In the genomic region with DNA sequence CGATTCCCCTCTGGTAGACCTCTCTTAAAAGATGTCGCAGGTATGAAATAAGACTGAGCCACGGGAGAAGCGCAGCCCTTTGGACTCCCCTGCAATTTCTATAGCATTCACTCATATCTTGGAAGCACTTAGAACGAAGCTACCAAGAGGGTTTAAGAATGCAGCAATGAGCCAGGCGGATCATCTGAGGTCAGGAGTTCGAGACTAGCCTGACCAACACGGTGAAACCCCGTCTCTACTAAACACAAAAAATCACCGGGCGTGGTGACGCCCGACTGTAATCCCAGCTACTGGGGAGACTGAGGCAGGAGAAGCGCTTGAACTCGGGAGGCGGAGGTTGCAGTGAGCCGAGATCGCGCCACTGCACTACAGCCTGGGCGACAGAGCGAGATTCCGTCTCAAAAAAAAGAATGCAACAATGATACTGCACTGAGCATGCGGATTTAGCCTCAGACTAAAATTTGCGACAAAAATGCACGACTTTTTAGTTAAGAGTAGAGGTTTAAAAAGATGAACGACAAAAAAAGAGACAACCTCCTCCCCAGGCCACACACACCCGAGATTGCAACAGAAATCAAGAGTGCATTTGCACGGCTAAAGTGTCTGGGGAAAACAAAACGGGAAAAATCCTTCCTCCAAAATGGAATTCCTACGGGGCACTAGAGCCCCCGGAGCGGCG, we compare ENCODE assay signal across 8 cellular contexts. TPM values are rescaled to one million over a fixed set of nuclear protein-coding genes. Genes with fewer than 3 reads are reported as not detected.
DNase-seq lines count a peak whose midpoint lies in the region; ATAC-seq and TF ChIP-seq lines count a peak whose summit lies in the region.

No MANE protein-coding gene starts in this region.

- peaks cover 7% of the 10 kb centered on the region for H3K36me3 ChIP-seq in cardiac muscle cell
- H3K36me3 ChIP-seq in iPS DF 6.9 (ENCODE audit: control insufficient read depth, insufficient read depth, low read length) = peaks cover 3% of the 10 kb centered on the region; the same call in 1 of the 2 replicates

- H3K27me3 ChIP-seq in cardiac muscle cell = no peaks in the 10 kb centered on the region
- no peaks in the 10 kb centered on the region for H3K27me3 ChIP-seq in iPS DF 6.9 (ENCODE audit: control insufficient read depth, insufficient read depth, low read length)

- no peaks in the 10 kb centered on the region for H3K27me3 Mint-ChIP-seq in activated naive CD8-positive, alpha-beta T cell treated with anti-CD3 and anti-CD28 coated beads, Interleukin-2, amount 50 U/mL, for 24 hours

- peaks cover 11% of the 10 kb centered on the region for H3K4me1 ChIP-seq in cardiac muscle cell (ENCODE audit: low read depth)
- H3K4me1 ChIP-seq in iPS DF 6.9 (ENCODE audit: control insufficient read depth, insufficient read depth, low read length) = no peaks in the 10 kb centered on the region

- H3K4me3 Mint-ChIP-seq in activated naive CD8-positive, alpha-beta T cell treated with anti-CD3 and anti-CD28 coated beads, Interleukin-2, amount 50 U/mL, for 24 hours = peak overlapping the region; percentile 96

- TF ChIP-seq CTCF in cardiac muscle cell (IDR thresholded peaks at IDR 0.05; ENCODE audit: low read depth, low read length) = no peak

- no CpG with 5 or more reads among the region's 33 CpGs for WGBS in iPS DF 6.9 (ENCODE audit: insufficient coverage, insufficient read length)

- H3K9me3 ChIP-seq in cardiac muscle cell (ENCODE audit: low read depth) (no peaks in the 10 kb centered on the region), iPS DF 6.9 (ENCODE audit: control insufficient read depth, insufficient read depth, low read length) (no peaks in the 10 kb centered on the region)

- intact Hi-C loops in cardiac septum (cut with DNase I) = no loop called here

- H3K27ac ChIP-seq in cardiac muscle cell (peak overlapping the region; percentile 97), iPS DF 6.9 (ENCODE audit: low read length) (no peak overlapping the region)

- H3K36me3 Mint-ChIP-seq in activated naive CD8-positive, alpha-beta T cell treated with anti-CD3 and anti-CD28 coated beads, Interleukin-2, amount 50 U/mL, for 24 hours (ENCODE audit: low read depth) = peaks cover 57% of the 10 kb centered on the region

- in situ Hi-C loops in G401 (cut with HindIII; ENCODE audit: low sequenced_read_pairs) = no loop called here

- peak overlapping the region; percentile 98 for H3K27ac Mint-ChIP-seq in activated naive CD8-positive, alpha-beta T cell treated with anti-CD3 and anti-CD28 coated beads, Interleukin-2, amount 50 U/mL, for 24 hours

- H3K9me3 Mint-ChIP-seq in activated naive CD8-positive, alpha-beta T cell treated with anti-CD3 and anti-CD28 coated beads, Interleukin-2, amount 50 U/mL, for 24 hours = no peaks in the 10 kb centered on the region

- H3K4me3 ChIP-seq in cardiac muscle cell (peak overlapping the region; percentile 80), iPS DF 6.9 (ENCODE audit: low read length) (peak overlapping the region; percentile 85)

- DNase-seq in cardiac muscle cell (ENCODE audit: low read depth in 1 of 2, low spot score in 1 of 2) = peak; percentile 15 to 16
- DNase-seq in cardiac septum (ENCODE audit: low spot score) = no peak
- peak; percentile 23 for DNase-seq in activated naive CD8-positive, alpha-beta T cell treated with anti-CD3 and anti-CD28 coated beads, Interleukin-2, amount 50 U/mL, for 24 hours
- no peak for DNase-seq in iPS DF 6.9 (ENCODE audit: low read depth, low spot score)
- peak; percentile 40 for DNase-seq in stimulated activated CD8-positive, alpha-beta memory T cell treated with anti-CD3 and anti-CD28 coated beads, Interleukin-4, amount 100 ng/mL, for 48 hours
- DNase-seq in G401 (ENCODE audit: low spot score) = no peak
- DNase-seq in cerebellar cortex (ENCODE audit: low spot score) = no peak

- no peak for ATAC-seq in activated naive CD8-positive, alpha-beta T cell treated with anti-CD3 and anti-CD28 coated beads, Interleukin-2, amount 50 U/mL, for 24 hours
- ATAC-seq in GM19395 (IDR thresholded peaks at IDR 0.05; ENCODE audit: unreplicated experiment) = no peak

- H3K4me1 Mint-ChIP-seq in activated naive CD8-positive, alpha-beta T cell treated with anti-CD3 and anti-CD28 coated beads, Interleukin-2, amount 50 U/mL, for 24 hours = peaks cover 61% of the 10 kb centered on the region

RNA-seq across cellular contexts. Expression of gene TOMM20, which starts 0.7 kb away (rescaled TPM):
- total RNA-seq in cardiac muscle cell (92.9 and 114 TPM in 2 replicates), cardiac septum (81.9 TPM)
- 71.8 and 93.6 TPM in 2 replicates for polyA plus RNA-seq in cardiac muscle cell
- 138 and 157 TPM in 2 replicates for total RNA-seq in G401 (2014; rRNA removed; shearing (Covaris generic))

RNA-seq across cellular contexts. Expression of gene RBM34, which starts 33.1 kb away (rescaled TPM):
- total RNA-seq in cardiac muscle cell (40.7 and 41.2 TPM in 2 replicates), cardiac septum (48.8 TPM)
- polyA plus RNA-seq in cardiac muscle cell = 63.8 and 77.3 TPM in 2 replicates
- total RNA-seq in G401 (2014; rRNA removed; shearing (Covaris generic)) = 45.3 and 49.8 TPM in 2 replicates

Comparison
In these comparisons a context has a peak if more than half of its experiments do, and no peak if none do; other contexts are left out.
1. DNase-seq: peak in cardiac muscle cell (2 of 2), activated naive CD8-positive, alpha-beta T cell treated with anti-CD3 and anti-CD28 coated beads, Interleukin-2, amount 50 U/mL, for 24 hours (single experiment) and stimulated activated CD8-positive, alpha-beta memory T cell treated with anti-CD3 and anti-CD28 coated beads, Interleukin-4, amount 100 ng/mL, for 48 hours (single experiment); none in cardiac septum (single experiment), iPS DF 6.9 (single experiment), G401 (single experiment) and cerebellar cortex (single experiment).